Comparison of ENCODE assay signal across 1 cellular context in the genomic region with DNA sequence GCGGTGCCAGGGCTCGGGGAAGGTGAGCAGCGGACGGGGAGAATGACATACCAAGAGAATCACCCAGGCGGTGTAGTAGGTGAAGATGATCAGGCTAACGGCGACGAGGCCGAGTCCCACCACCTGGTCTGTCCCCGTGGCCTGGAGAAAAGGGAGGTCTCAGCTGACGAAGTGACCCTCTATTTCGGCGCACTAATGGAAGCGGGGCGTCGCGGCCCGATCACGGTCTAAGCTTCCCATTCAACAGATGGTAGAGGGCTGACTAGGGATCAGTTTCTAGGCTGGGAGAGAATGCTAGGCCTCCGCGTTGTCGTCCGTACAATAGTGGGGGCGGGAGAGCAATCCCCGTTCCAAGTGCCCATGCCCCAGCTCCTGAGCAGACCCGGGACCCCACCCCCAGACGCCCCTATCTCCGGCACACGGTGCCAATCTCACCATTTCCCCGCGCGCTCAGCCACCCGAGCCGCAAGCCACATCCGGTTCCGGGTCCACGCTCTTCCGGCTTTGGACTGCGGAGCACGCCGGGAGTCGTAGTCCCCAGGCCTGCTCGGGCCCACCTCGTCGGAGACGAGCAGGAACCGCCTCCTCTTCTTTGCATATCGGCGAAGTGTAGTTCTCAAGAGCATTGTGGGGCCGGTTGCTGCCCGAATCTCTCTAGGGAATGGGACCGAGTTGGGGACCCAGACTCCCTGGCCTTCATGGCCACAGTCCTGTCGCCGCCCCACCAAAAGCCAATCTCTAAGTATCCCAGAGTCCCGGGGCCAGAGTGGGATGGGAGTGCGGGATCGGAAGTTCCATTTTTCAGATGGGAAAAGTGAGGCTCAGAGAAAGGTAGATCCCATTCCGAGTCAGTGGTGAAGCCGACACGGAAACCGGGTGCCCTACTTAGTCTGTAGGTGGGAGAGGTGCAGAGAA.
TF ChIP-seq lines count a peak whose summit lies in the region.

Gene DPM2 (minus strand): TSS at position 472 of the 915 bp plus-strand sequence. CDS start 34 bp downstream, at position 438.

TF ChIP-seq in GM23338, 12 proteins besides CTCF, POLR2A, EP300 and RAD21 (continued from another document):
- TF ChIP-seq, protein P1, sequence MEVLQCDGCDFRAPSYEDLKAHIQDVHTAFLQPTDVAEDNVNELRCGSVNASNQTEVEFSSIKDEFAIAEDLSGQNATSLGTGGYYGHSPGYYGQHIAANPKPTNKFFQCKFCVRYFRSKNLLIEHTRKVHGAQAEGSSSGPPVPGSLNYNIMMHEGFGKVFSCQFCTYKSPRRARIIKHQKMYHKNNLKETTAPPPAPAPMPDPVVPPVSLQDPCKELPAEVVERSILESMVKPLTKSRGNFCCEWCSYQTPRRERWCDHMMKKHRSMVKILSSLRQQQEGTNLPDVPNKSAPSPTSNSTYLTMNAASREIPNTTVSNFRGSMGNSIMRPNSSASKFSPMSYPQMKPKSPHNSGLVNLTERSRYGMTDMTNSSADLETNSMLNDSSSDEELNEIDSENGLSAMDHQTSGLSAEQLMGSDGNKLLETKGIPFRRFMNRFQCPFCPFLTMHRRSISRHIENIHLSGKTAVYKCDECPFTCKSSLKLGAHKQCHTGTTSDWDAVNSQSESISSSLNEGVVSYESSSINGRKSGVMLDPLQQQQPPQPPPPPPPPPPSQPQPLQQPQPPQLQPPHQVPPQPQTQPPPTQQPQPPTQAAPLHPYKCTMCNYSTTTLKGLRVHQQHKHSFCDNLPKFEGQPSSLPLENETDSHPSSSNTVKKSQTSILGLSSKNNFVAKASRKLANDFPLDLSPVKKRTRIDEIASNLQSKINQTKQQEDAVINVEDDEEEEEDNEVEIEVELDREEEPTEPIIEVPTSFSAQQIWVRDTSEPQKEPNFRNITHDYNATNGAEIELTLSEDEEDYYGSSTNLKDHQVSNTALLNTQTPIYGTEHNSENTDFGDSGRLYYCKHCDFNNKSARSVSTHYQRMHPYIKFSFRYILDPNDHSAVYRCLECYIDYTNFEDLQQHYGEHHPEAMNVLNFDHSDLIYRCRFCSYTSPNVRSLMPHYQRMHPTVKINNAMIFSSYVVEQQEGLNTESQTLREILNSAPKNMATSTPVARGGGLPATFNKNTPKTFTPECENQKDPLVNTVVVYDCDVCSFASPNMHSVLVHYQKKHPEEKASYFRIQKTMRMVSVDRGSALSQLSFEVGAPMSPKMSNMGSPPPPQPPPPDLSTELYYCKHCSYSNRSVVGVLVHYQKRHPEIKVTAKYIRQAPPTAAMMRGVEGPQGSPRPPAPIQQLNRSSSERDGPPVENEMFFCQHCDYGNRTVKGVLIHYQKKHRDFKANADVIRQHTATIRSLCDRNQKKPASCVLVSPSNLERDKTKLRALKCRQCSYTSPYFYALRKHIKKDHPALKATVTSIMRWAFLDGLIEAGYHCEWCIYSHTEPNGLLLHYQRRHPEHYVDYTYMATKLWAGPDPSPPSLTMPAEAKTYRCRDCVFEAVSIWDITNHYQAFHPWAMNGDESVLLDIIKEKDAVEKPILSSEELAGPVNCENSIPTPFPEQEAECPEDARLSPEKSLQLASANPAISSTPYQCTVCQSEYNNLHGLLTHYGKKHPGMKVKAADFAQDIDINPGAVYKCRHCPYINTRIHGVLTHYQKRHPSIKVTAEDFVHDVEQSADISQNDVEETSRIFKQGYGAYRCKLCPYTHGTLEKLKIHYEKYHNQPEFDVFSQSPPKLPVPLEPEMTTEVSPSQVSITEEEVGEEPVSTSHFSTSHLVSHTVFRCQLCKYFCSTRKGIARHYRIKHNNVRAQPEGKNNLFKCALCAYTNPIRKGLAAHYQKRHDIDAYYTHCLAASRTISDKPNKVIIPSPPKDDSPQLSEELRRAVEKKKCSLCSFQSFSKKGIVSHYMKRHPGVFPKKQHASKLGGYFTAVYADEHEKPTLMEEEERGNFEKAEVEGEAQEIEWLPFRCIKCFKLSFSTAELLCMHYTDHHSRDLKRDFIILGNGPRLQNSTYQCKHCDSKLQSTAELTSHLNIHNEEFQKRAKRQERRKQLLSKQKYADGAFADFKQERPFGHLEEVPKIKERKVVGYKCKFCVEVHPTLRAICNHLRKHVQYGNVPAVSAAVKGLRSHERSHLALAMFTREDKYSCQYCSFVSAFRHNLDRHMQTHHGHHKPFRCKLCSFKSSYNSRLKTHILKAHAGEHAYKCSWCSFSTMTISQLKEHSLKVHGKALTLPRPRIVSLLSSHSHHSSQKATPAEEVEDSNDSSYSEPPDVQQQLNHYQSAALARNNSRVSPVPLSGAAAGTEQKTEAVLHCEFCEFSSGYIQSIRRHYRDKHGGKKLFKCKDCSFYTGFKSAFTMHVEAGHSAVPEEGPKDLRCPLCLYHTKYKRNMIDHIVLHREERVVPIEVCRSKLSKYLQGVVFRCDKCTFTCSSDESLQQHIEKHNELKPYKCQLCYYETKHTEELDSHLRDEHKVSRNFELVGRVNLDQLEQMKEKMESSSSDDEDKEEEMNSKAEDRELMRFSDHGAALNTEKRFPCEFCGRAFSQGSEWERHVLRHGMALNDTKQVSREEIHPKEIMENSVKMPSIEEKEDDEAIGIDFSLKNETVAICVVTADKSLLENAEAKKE (CRISPR knock-in tag; IDR thresholded peaks at IDR 0.05), result no peak
- TF ChIP-seq STAT1 (IDR thresholded peaks at IDR 0.05; ENCODE audit: unreplicated experiment), result no peak
- TF ChIP-seq NANOG (IDR thresholded peaks at IDR 0.05; ENCODE audit: borderline replicate concordance), result no peak
- no peak for TF ChIP-seq ZNF331 (CRISPR knock-in tag; IDR thresholded peaks at IDR 0.05; ENCODE audit: low read depth)
- TF ChIP-seq POLR2AphosphoS5 (IDR thresholded peaks at IDR 0.05; ENCODE audit: low read depth), result peak; percentile 88
- TF ChIP-seq JUNB (IDR thresholded peaks at IDR 0.05; ENCODE audit: unreplicated experiment), result no peak
TF ChIP-seq in GM23338: peak in this region for 3.
